21 cellular contexts compared by ENCODE assay signal in the genomic region with DNA sequence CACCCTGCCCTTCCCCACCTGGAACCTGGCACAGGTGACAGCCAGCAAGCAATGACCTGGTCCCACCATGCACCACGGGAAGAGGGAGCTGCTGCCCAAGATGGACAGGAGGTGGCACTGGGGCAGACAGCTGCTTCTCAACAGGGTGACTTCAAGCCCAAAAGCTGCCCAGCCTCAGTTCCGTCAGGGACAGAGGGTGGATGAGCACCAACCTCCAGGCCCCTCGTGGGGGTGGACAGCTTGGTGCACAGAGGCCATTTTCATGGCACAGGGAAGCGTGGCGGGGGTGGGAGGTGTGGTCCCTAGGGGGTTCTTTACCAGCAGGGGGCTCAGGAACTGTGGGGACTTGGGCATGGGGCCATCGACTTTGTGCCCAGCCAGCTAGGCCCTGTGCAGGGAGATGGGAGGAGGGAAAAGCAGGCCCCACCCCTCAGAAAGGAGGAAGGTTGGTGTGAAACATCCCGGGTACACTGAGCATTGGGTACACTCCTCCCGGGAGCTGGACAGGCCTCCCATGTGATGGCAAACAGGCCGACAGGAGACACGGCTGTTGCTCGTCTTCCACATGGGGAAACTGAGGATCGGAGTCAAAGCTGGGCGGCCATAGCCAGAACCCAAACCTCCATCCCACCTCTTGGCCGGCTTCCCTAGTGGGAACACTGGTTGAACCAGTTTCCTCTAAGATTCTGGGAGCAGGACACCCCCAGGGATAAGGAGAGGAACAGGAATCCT. TPM values are rescaled to one million over a fixed set of nuclear protein-coding genes. Genes with fewer than 3 reads are reported as not detected.
DNase-seq lines count a peak whose midpoint lies in the region; ATAC-seq and TF ChIP-seq lines count a peak whose summit lies in the region.
"Had no signal": no experiment of that assay in that cellular context is flagged by ENCODE, and none has a peak within 500 bp of the region (broad histone marks: within the 10 kb centered on the region; RNA-seq: fewer than 3 reads in every experiment).

No MANE protein-coding gene starts in this region.

- ATAC-seq in activated CD8-positive, alpha-beta T cell treated with anti-CD3 and anti-CD28 coated beads, Interleukin-2, amount 10 ng/mL, durations not matched to agents 7 days and 5 days, result no peak
- no peak for ATAC-seq in activated CD8-positive, alpha-beta T cell treated with anti-CD3 and anti-CD28 coated beads for 36 hours
- ATAC-seq in WTC11, result no peak
- ATAC-seq in lower lobe of right lung, result no peak
- no peak for ATAC-seq in upper lobe of left lung (ENCODE audit: low FRiP score in 2 of 2)

- peaks cover 4% of the 10 kb centered on the region for H3K4me1 ChIP-seq in lower lobe of right lung
- peaks cover 0 to 11% (median 4%) of the 10 kb centered on the region in 4 donors for H3K4me1 ChIP-seq in upper lobe of left lung

- H3K27ac Mint-ChIP-seq in activated CD8-positive, alpha-beta T cell treated with anti-CD3 and anti-CD28 coated beads, Interleukin-2, amount 10 ng/mL, durations not matched to agents 7 days and 5 days, result peak overlapping the region; percentile 66
- H3K27ac Mint-ChIP-seq in activated CD8-positive, alpha-beta T cell treated with anti-CD3 and anti-CD28 coated beads for 36 hours, result no peak overlapping the region
- H3K27ac Mint-ChIP-seq in WTC11, result 0 out of 2 replicates have a peak overlapping the region, but pooled peaks have one; percentile 11
- H3K27ac Mint-ChIP-seq: B cell; CD4-positive, alpha-beta T cell had no signal

- CTCF ChIA-PET in activated CD8-positive, alpha-beta T cell treated with anti-CD3 and anti-CD28 coated beads, Interleukin-2, amount 10 ng/mL, durations not matched to agents 7 days and 5 days (lab: Charles Lee), result interaction anchor here (0.7 kb wide), 1 partner anchor 17 kb away, joined by 3 read pairs; no protein-coding TSS in a partner anchor
- CTCF ChIA-PET in activated CD8-positive, alpha-beta T cell treated with anti-CD3 and anti-CD28 coated beads for 36 hours (lab: Charles Lee), result interaction anchor here (0.5 to 0.7 kb wide), 2 partner anchors 12 to 71 kb away, joined by 3 read pairs; no protein-coding TSS in a partner anchor
- CTCF ChIA-PET in WTC11 (lab: Charles Lee), result interaction anchor here (2.1 to 2.2 kb wide), 2 partner anchors 80 to 124 kb away, joined by 5 to 9 read pairs; no protein-coding TSS in a partner anchor

- no peak overlapping the region for H3K27ac ChIP-seq in lower lobe of right lung
- no peak overlapping the region for H3K27ac ChIP-seq in upper lobe of left lung

- no peak for TF ChIP-seq CTCF in activated CD8-positive, alpha-beta T cell treated with anti-CD3 and anti-CD28 coated beads for 36 hours (IDR thresholded peaks at IDR 0.05)
- TF ChIP-seq CTCF in WTC11 (IDR thresholded peaks at IDR 0.05) (no peak), lower lobe of right lung (IDR thresholded peaks at IDR 0.05) (no peak), upper lobe of left lung (IDR thresholded peaks at IDR 0.05) (no peak)

- H3K4me3 ChIP-seq in lower lobe of right lung, result no peak overlapping the region
- no peak overlapping the region for H3K4me3 ChIP-seq in upper lobe of left lung

- WGBS in upper lobe of left lung, 2 donors, result 81 to 88% methylated on average over 11 to 14 of the region's 14 CpGs

- H3K36me3 ChIP-seq in lower lobe of right lung, result peaks cover under 1% of the 10 kb centered on the region
- peaks cover 0 to 7% (median 0%) of the 10 kb centered on the region in 4 donors for H3K36me3 ChIP-seq in upper lobe of left lung

- no peak overlapping the region for H3K4me3 Mint-ChIP-seq in activated CD8-positive, alpha-beta T cell treated with anti-CD3 and anti-CD28 coated beads, Interleukin-2, amount 10 ng/mL, durations not matched to agents 7 days and 5 days
- H3K4me3 Mint-ChIP-seq in activated CD8-positive, alpha-beta T cell treated with anti-CD3 and anti-CD28 coated beads for 36 hours, result no peak overlapping the region
- no peak overlapping the region for H3K4me3 Mint-ChIP-seq in WTC11
- H3K4me3 Mint-ChIP-seq: B cell; CD4-positive, alpha-beta T cell had no signal

- intact Hi-C loops in activated CD8-positive, alpha-beta T cell treated with anti-CD3 and anti-CD28 coated beads for 36 hours (cut with micrococcal nuclease), result no loop called here
- intact Hi-C loops in lower lobe of right lung (cut with DNase I), result no loop called here

- no peak for DNase-seq in activated CD8-positive, alpha-beta T cell treated with anti-CD3 and anti-CD28 coated beads, Interleukin-2, amount 10 ng/mL, durations not matched to agents 7 days and 5 days
- no peak for DNase-seq in activated CD8-positive, alpha-beta T cell treated with anti-CD3 and anti-CD28 coated beads for 36 hours
- DNase-seq in WTC11 (ENCODE audit: low spot score) (no peak), lower lobe of right lung (peak; percentile 41), ACHN (no peak), HuH-7.5 (ENCODE audit: low spot score) (no peak), upper lobe of left lung (no peak), amniotic stem cell (lab: John Stamatoyannopoulos, UW) (no peak)
- DNase-seq: 8988T; Caco-2; CD4-positive, alpha-beta T cell; DMS153; HCEC 1CT; KG1; NCI-H1417 treated with DMSO at 0.1 percent for 48 hours; NCI-H187 treated with DMSO at 0.1 percent for 48 hours; NCI-H226; NCI-H524; NCI-H82; OCI-M1 had no signal

- TF ChIP-seq EP300 in upper lobe of left lung (IDR thresholded peaks at IDR 0.05), result no peak

- no peaks in the 10 kb centered on the region for H3K9me3 ChIP-seq in lower lobe of right lung
- no peaks in the 10 kb centered on the region for H3K9me3 ChIP-seq in upper lobe of left lung
- H3K9me3 ChIP-seq: Caco-2 had no signal

- H3K9me3 Mint-ChIP-seq in activated CD8-positive, alpha-beta T cell treated with anti-CD3 and anti-CD28 coated beads, Interleukin-2, amount 10 ng/mL, durations not matched to agents 7 days and 5 days (ENCODE audit: insufficient read depth), result no peaks in the 10 kb centered on the region
- no peaks in the 10 kb centered on the region for H3K9me3 Mint-ChIP-seq in activated CD8-positive, alpha-beta T cell treated with anti-CD3 and anti-CD28 coated beads for 36 hours
- no peaks in the 10 kb centered on the region for H3K9me3 Mint-ChIP-seq in WTC11
- H3K9me3 Mint-ChIP-seq: CD4-positive, alpha-beta T cell had no signal

- peaks cover 9% of the 10 kb centered on the region for H3K36me3 Mint-ChIP-seq in activated CD8-positive, alpha-beta T cell treated with anti-CD3 and anti-CD28 coated beads, Interleukin-2, amount 10 ng/mL, durations not matched to agents 7 days and 5 days (ENCODE audit: low read depth)
- peaks cover 7% of the 10 kb centered on the region for H3K36me3 Mint-ChIP-seq in activated CD8-positive, alpha-beta T cell treated with anti-CD3 and anti-CD28 coated beads for 36 hours (ENCODE audit: low read depth)
- no peaks in the 10 kb centered on the region for H3K36me3 Mint-ChIP-seq in WTC11

- TF ChIP-seq POLR2A in upper lobe of left lung (IDR thresholded peaks at IDR 0.05), result no peak

- in situ Hi-C loops in ACHN (cut with HindIII; ENCODE audit: low pct_ligation_motif_present, low pct_unique_long_range_greater_than_20kb, low sequenced_read_pairs), result no loop called here

- no peaks in the 10 kb centered on the region for H3K27me3 ChIP-seq in lower lobe of right lung (ENCODE audit: low read depth)
- H3K27me3 ChIP-seq in upper lobe of left lung, result no peaks in the 10 kb centered on the region

- H3K27me3 Mint-ChIP-seq in activated CD8-positive, alpha-beta T cell treated with anti-CD3 and anti-CD28 coated beads, Interleukin-2, amount 10 ng/mL, durations not matched to agents 7 days and 5 days (ENCODE audit: low read depth), result no peaks in the 10 kb centered on the region
- H3K27me3 Mint-ChIP-seq in activated CD8-positive, alpha-beta T cell treated with anti-CD3 and anti-CD28 coated beads for 36 hours, result no peaks in the 10 kb centered on the region
- H3K27me3 Mint-ChIP-seq in WTC11 (ENCODE audit: low read depth), result no peaks in the 10 kb centered on the region
- H3K27me3 Mint-ChIP-seq: B cell; CD4-positive, alpha-beta T cell had no signal

- peaks cover 38% of the 10 kb centered on the region for H3K4me1 Mint-ChIP-seq in activated CD8-positive, alpha-beta T cell treated with anti-CD3 and anti-CD28 coated beads, Interleukin-2, amount 10 ng/mL, durations not matched to agents 7 days and 5 days (ENCODE audit: low read depth)
- peaks cover 29% of the 10 kb centered on the region for H3K4me1 Mint-ChIP-seq in activated CD8-positive, alpha-beta T cell treated with anti-CD3 and anti-CD28 coated beads for 36 hours (ENCODE audit: low read depth)
- H3K4me1 Mint-ChIP-seq in WTC11, result peaks cover 32% of the 10 kb centered on the region

- POLR2A ChIA-PET in activated CD8-positive, alpha-beta T cell treated with anti-CD3 and anti-CD28 coated beads, Interleukin-2, amount 10 ng/mL, durations not matched to agents 7 days and 5 days (lab: Charles Lee), result interaction anchor here (0.6 to 0.9 kb wide), 2 partner anchors 33 to 51 kb away, joined by 3 read pairs; a partner anchor contains a TSS
- POLR2A ChIA-PET in activated CD8-positive, alpha-beta T cell treated with anti-CD3 and anti-CD28 coated beads for 36 hours (lab: Charles Lee), result interaction anchor here (0.5 to 1.4 kb wide), 3 partner anchors 13 to 119 kb away, joined by 3 read pairs; a partner anchor contains a TSS
- POLR2A ChIA-PET in WTC11 (lab: Charles Lee), result interaction anchor here (0.6 kb wide), 1 partner anchor 367 kb away, joined by 4 read pairs; no protein-coding TSS in a partner anchor

TF ChIP-seq in WTC11, 78 proteins besides CTCF, POLR2A, EP300 and RAD21 (continues in another document):
- TF ChIP-seq ZNF219 (CRISPR knock-in tag; IDR thresholded peaks at IDR 0.05; ENCODE audit: borderline replicate concordance) (no peak), OVOL2 (CRISPR knock-in tag; IDR thresholded peaks at IDR 0.05; ENCODE audit: borderline replicate concordance) (no peak)

RNA-seq across cellular contexts. Expression of a gene that starts 1.9 kb away (rescaled TPM):
- 1 to 10 TPM; 2.4 to 2.8 TPM for total RNA-seq in activated CD8-positive, alpha-beta T cell treated with anti-CD3 and anti-CD28 coated beads, Interleukin-2, amount 10 ng/mL, durations not matched to agents 7 days and 5 days
- 1 to 10 TPM; 2.9 to 3.0 TPM for total RNA-seq in activated CD8-positive, alpha-beta T cell treated with anti-CD3 and anti-CD28 coated beads for 36 hours
- total RNA-seq in WTC11 (2021) (6.6 to 10.4 TPM (median 8.1 TPM) in 3 replicates), lower lobe of right lung (1.4 TPM), upper lobe of left lung (1 to 10 TPM in 3 of 6 donors, under 1 TPM in 2, not detected in 1; 0.15 to 9.4 (median 1.1) TPM)

RNA-seq across cellular contexts. Expression of a gene that starts 32.9 kb away (rescaled TPM):
- total RNA-seq in activated CD8-positive, alpha-beta T cell treated with anti-CD3 and anti-CD28 coated beads, Interleukin-2, amount 10 ng/mL, durations not matched to agents 7 days and 5 days, result 10 to 100 TPM; 89.3 to 95.7 TPM
- total RNA-seq in activated CD8-positive, alpha-beta T cell treated with anti-CD3 and anti-CD28 coated beads for 36 hours, result 10 to 100 TPM; 87.6 to 95.3 TPM
- total RNA-seq in WTC11 (2021) (86.6 to 104 TPM (median 87.6 TPM) in 3 replicates), lower lobe of right lung (44.8 TPM), upper lobe of left lung (100 to 1,000 TPM in 1 of 6 donors, 10 to 100 TPM in 5; 40.9 to 133 (median 49.7) TPM)

RNA-seq across cellular contexts. Expression of a gene that starts 57.4 kb away (rescaled TPM):
- total RNA-seq in activated CD8-positive, alpha-beta T cell treated with anti-CD3 and anti-CD28 coated beads, Interleukin-2, amount 10 ng/mL, durations not matched to agents 7 days and 5 days, result 100 to 1,000 TPM in 1 of 2 experiments, 10 to 100 TPM in 1; 85.7 to 102 TPM
- 10 to 100 TPM; 80.5 to 88.2 TPM for total RNA-seq in activated CD8-positive, alpha-beta T cell treated with anti-CD3 and anti-CD28 coated beads for 36 hours
- total RNA-seq in WTC11 (2021), result 19.5 to 23.2 TPM (median 22.9 TPM) in 3 replicates
- total RNA-seq in lower lobe of right lung, result 71.1 TPM
- 100 to 1,000 TPM in 3 of 6 donors, 10 to 100 TPM in 3; 57.1 to 117 (median 88.9) TPM for total RNA-seq in upper lobe of left lung
